ENCODE assay signal across 8 cellular contexts in genomic region chr13:32737111-32737571, GRCh38.
DNase-seq lines count a peak whose midpoint lies in the region; ATAC-seq, FAIRE-seq and TF ChIP-seq lines count a peak whose summit lies in the region.

No MANE protein-coding gene starts in this region.

- no peaks in the 10 kb centered on the region for H3K27me3 Mint-ChIP-seq in naive thymus-derived CD8-positive, alpha-beta T cell

- CTCF ChIA-PET in HepG2 (lab: Yijun Ruan, JAX; ENCODE audit: low intra/inter-chr PET ratio, low total read pairs): no interaction called here

- peak overlapping the region; percentile 84 to 98 (median 92) for H3K27ac Mint-ChIP-seq in naive thymus-derived CD8-positive, alpha-beta T cell

- H3K4me3 ChIP-seq in liver (ENCODE audit: low read depth in 1 of 3, low read length in 3 of 3) (peak overlapping the region; percentile 37 to 65 (median 58)), HepG2 (replicated peaks in 1 of 3; ENCODE audit: insufficient read depth in 1 of 3, low read depth in 2 of 3, low read length in 3 of 3) (no peak overlapping the region), choroid plexus epithelial cell (ENCODE audit: low read depth, low read length) (peak overlapping the region; percentile 5)

- H3K36me3 Mint-ChIP-seq in naive thymus-derived CD8-positive, alpha-beta T cell: peaks cover 0 to 20% (median 20%) of the 10 kb centered on the region in 3 donors

- H3K9me3 Mint-ChIP-seq in naive thymus-derived CD8-positive, alpha-beta T cell: no peaks in the 10 kb centered on the region

- H3K4me2 ChIP-seq in HepG2 (ENCODE audit: low read depth, low read length): no peak overlapping the region

- TF ChIP-seq CTCF in liver (IDR thresholded peaks at IDR 0.05; ENCODE audit: low read depth, low read length, missing input control) (no peak), HepG2 (CRISPR knock-in tag; IDR thresholded peaks at IDR 0.05) (no peak), choroid plexus epithelial cell (conservative IDR thresholded peaks at IDR 0.05; ENCODE audit: low read depth, low read length) (no peak)

- intact Hi-C loops in HepG2 (cut with micrococcal nuclease; ENCODE audit: unreplicated experiment): no loop called here

- H3K27me3 ChIP-seq in liver (ENCODE audit: control insufficient read depth in 4 of 4, insufficient read depth in 4 of 4, low read length in 3 of 4) (no peaks in the 10 kb centered on the region), HepG2 (ENCODE audit: control insufficient read depth in 1 of 2, insufficient read depth in 2 of 2, low read length in 2 of 2) (no peaks in the 10 kb centered on the region)

- peaks cover 0 to 13% (median 7%) of the 10 kb centered on the region in 4 donors for H3K4me1 ChIP-seq in liver (ENCODE audit: control insufficient read depth in 4 of 4, insufficient read depth in 4 of 4, low read length in 3 of 4)
- peaks cover 24% of the 10 kb centered on the region for H3K4me1 ChIP-seq in HepG2 (ENCODE audit: insufficient read depth, low read length)

- no peaks in the 10 kb centered on the region for H4K20me1 ChIP-seq in HepG2 (ENCODE audit: insufficient read depth, low read length)

- H3K27ac ChIP-seq in liver (ENCODE audit: low read depth in 1 of 2, low read length in 2 of 2) (peak overlapping the region; percentile 85 to 89), HepG2 (ENCODE audit: extremely low read length, insufficient read depth, low read length) (no peak overlapping the region)

- ATAC-seq in HepG2 (no peak), HG03432 (IDR thresholded peaks at IDR 0.05; ENCODE audit: unreplicated experiment) (peak; percentile 78)
- ATAC-seq in naive thymus-derived CD8-positive, alpha-beta T cell: peak; percentile 89 to 93

- TF ChIP-seq RAD21 in liver (IDR thresholded peaks at IDR 0.05) (no peak), HepG2 (CRISPR knock-in tag; IDR thresholded peaks at IDR 0.05) (no peak)

- H3K36me3 ChIP-seq in liver (ENCODE audit: control insufficient read depth in 4 of 4, insufficient read depth in 3 of 4, low read depth in 1 of 4, low read length in 3 of 4): no peaks in the 10 kb centered on the region
- H3K36me3 ChIP-seq in HepG2 (replicated peaks in 1 of 2; ENCODE audit: control insufficient read depth in 1 of 2, insufficient read depth in 2 of 2, low read length in 2 of 2): peaks cover 1 to 7% of the 10 kb centered on the region in 2 experiments; a peak in 4 of 5 replicates

- H3K4me1 Mint-ChIP-seq in naive thymus-derived CD8-positive, alpha-beta T cell: peaks cover 9 to 34% (median 32%) of the 10 kb centered on the region in 4 donors

- H3K9ac ChIP-seq in liver (ENCODE audit: low read depth in 1 of 2, low read length in 2 of 2): peak overlapping the region; percentile 72 to 99
- no peak overlapping the region for H3K9ac ChIP-seq in HepG2 (ENCODE audit: insufficient read depth, low read depth, low read length)

- no peak for TF ChIP-seq POLR2A in HepG2 (IDR thresholded peaks at IDR 0.05; ENCODE audit: insufficient read depth in 1 of 2, low read depth in 2 of 2, low read length in 2 of 2)

- POLR2A ChIA-PET in HepG2 (lab: Yijun Ruan, JAX): no interaction called here
- POLR2A ChIA-PET in naive thymus-derived CD8-positive, alpha-beta T cell (lab: Charles Lee): interaction anchor here (0.7 to 1.3 kb wide), 2 partner anchors 56 to 155 kb away, joined by 3 to 5 read pairs; no protein-coding TSS in a partner anchor

- WGBS in liver: 5% methylated on average over 2 of the region's 2 CpGs
- 97% methylated on average over 2 of the region's 2 CpGs for WGBS in HepG2 (ENCODE audit: low lambda C conversion rate)

- in situ Hi-C loops in HepG2 (cut with HindIII; ENCODE audit: extremely low pct_ligation_motif_present, low pct_unique_long_range_greater_than_20kb): no loop called here
- in situ Hi-C loops in G401 (cut with HindIII; ENCODE audit: low sequenced_read_pairs): no loop called here

- no peak for DNase-seq in HepG2 (ENCODE audit: low spot score)
- peak; percentile 31 for DNase-seq in choroid plexus epithelial cell (ENCODE audit: low read depth)
- DNase-seq in naive thymus-derived CD8-positive, alpha-beta T cell: peak in 3 of 10 donors; percentile 48 to 68 (median 61)
- DNase-seq in Ammon's horn (ENCODE audit: low spot score): no peak
- no peak for DNase-seq in G401 (ENCODE audit: low spot score)
- DNase-seq in HTR-8/SVneo (ENCODE audit: insufficient read length, low spot score): no peak

- TF ChIP-seq EP300 in HepG2 (IDR thresholded peaks at IDR 0.05; ENCODE audit: low read depth in 2 of 2, low read length in 2 of 2): no peak
- TF ChIP-seq EP300 in HepG2 (CRISPR knock-in tag; IDR thresholded peaks at IDR 0.05; ENCODE audit: borderline replicate concordance): no peak

- H3K9me3 ChIP-seq in liver (ENCODE audit: control insufficient read depth in 4 of 4, low read length in 3 of 4) (no peaks in the 10 kb centered on the region), HepG2 (ENCODE audit: low read length) (no peaks in the 10 kb centered on the region)

- H3K79me2 ChIP-seq in HepG2 (ENCODE audit: insufficient read depth, low read length): no peaks in the 10 kb centered on the region

- FAIRE-seq in HepG2 (lab: Jason Lieb, UNC) (no peak), HTR-8/SVneo (lab: Jason Lieb, UNC) (no peak)

- H3K4me3 Mint-ChIP-seq in naive thymus-derived CD8-positive, alpha-beta T cell: peak overlapping the region; percentile 69 to 89 (median 80)

- BruUV-seq in HepG2 (replicated peaks; lab: Mats Ljungman, UMichigan): no TSS peak

- no peak overlapping the region for H2AFZ ChIP-seq in HepG2 (ENCODE audit: low read length)

TF ChIP-seq in liver, 16 proteins besides CTCF, POLR2A, EP300 and RAD21:
- no peak for TF ChIP-seq NR2F2 (IDR thresholded peaks at IDR 0.05)
- TF ChIP-seq GABPA (IDR thresholded peaks at IDR 0.05 in 1 of 2, conservative IDR thresholded peaks at IDR 0.05 in 1 of 2): no peak
- TF ChIP-seq YY1 (IDR thresholded peaks at IDR 0.05): peak; percentile 35

TF ChIP-seq in HepG2, 621 proteins besides CTCF, POLR2A, EP300 and RAD21 (continues in another document):
- TF ChIP-seq HOXA5 (CRISPR knock-in tag; IDR thresholded peaks at IDR 0.05): no peak
- TF ChIP-seq NFE2L2 (IDR thresholded peaks at IDR 0.05; ENCODE audit: low read length): no peak
- no peak for TF ChIP-seq ZBTB33 (CRISPR knock-in tag; IDR thresholded peaks at IDR 0.05)
- no peak for TF ChIP-seq PHF8 (CRISPR knock-in tag; IDR thresholded peaks at IDR 0.05)
- no peak for TF ChIP-seq SNRNP70 (IDR thresholded peaks at IDR 0.05; ENCODE audit: low read depth, low read length)
- no peak for TF ChIP-seq KDM5A (IDR thresholded peaks at IDR 0.05; ENCODE audit: borderline replicate concordance, low read length)
- TF ChIP-seq ZNF329 (CRISPR knock-in tag; IDR thresholded peaks at IDR 0.05; ENCODE audit: low read depth): no peak
- no peak for TF ChIP-seq ZNF260 (CRISPR knock-in tag; IDR thresholded peaks at IDR 0.05; ENCODE audit: borderline replicate concordance, low read depth)
- TF ChIP-seq TMF1 (CRISPR knock-in tag; IDR thresholded peaks at IDR 0.05; ENCODE audit: low read depth): no peak
- no peak for TF ChIP-seq RNF2 (conservative IDR thresholded peaks at IDR 0.05; ENCODE audit: low read depth)
- TF ChIP-seq ZNF136 (CRISPR knock-in tag; IDR thresholded peaks at IDR 0.05; ENCODE audit: low read depth): no peak
- no peak for TF ChIP-seq GABPB1 (CRISPR knock-in tag; IDR thresholded peaks at IDR 0.05)
- TF ChIP-seq SMARCC2 (IDR thresholded peaks at IDR 0.05): no peak
- TF ChIP-seq SP5 (CRISPR knock-in tag; IDR thresholded peaks at IDR 0.05; ENCODE audit: borderline replicate concordance, low read depth): no peak
- TF ChIP-seq ZSCAN30 (CRISPR knock-in tag; IDR thresholded peaks at IDR 0.05): no peak
- TF ChIP-seq GLMP (CRISPR knock-in tag; IDR thresholded peaks at IDR 0.05; ENCODE audit: borderline replicate concordance): no peak
- TF ChIP-seq NCOR1 (IDR thresholded peaks at IDR 0.05; ENCODE audit: borderline replicate concordance, low read length): no peak
- TF ChIP-seq IRF9 (CRISPR knock-in tag; IDR thresholded peaks at IDR 0.05; ENCODE audit: borderline replicate concordance): no peak

Comparison
In these comparisons a context has a peak if more than half of its experiments do, and no peak if none do; other contexts are left out.
1. H3K4me3 ChIP-seq: peak in liver (3 of 3) and choroid plexus epithelial cell (single experiment); none in HepG2 (0 of 3).